Comparison of ENCODE assay signal across 1 cellular context in the genomic region with DNA sequence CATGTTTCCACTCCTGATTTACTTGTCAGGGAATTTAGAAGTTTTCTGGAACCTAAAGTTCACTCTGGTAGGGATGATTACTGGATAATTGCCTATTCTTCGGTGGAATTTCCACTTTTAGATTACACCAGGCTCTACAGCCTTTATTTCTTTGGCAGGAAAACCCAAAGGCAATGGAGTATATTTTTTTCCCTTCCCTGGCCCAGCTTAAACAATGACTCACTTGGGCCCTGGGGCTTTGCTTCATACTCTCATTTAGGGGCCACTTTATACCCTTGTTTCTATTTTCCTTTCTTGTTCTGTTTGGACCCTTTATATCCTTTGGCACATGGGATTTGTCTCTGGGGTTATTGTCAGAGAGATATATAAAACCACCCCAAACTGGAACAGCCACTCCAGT.
TF ChIP-seq lines count a peak whose summit lies in the region.

No MANE protein-coding gene starts in this region.

TF ChIP-seq in IMR-90, 13 proteins besides CTCF, POLR2A, EP300 and RAD21 (continued from another document):
- TF ChIP-seq, protein P1, sequence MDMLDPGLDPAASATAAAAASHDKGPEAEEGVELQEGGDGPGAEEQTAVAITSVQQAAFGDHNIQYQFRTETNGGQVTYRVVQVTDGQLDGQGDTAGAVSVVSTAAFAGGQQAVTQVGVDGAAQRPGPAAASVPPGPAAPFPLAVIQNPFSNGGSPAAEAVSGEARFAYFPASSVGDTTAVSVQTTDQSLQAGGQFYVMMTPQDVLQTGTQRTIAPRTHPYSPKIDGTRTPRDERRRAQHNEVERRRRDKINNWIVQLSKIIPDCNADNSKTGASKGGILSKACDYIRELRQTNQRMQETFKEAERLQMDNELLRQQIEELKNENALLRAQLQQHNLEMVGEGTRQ (IDR thresholded peaks at IDR 0.05; ENCODE audit: low read depth, low read length), result no peak
- TF ChIP-seq, protein P2, sequence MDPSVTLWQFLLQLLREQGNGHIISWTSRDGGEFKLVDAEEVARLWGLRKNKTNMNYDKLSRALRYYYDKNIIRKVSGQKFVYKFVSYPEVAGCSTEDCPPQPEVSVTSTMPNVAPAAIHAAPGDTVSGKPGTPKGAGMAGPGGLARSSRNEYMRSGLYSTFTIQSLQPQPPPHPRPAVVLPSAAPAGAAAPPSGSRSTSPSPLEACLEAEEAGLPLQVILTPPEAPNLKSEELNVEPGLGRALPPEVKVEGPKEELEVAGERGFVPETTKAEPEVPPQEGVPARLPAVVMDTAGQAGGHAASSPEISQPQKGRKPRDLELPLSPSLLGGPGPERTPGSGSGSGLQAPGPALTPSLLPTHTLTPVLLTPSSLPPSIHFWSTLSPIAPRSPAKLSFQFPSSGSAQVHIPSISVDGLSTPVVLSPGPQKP (IDR thresholded peaks at IDR 0.05; ENCODE audit: borderline replicate concordance, low read depth, low read length), result no peak
- TF ChIP-seq MAZ (IDR thresholded peaks at IDR 0.05; ENCODE audit: borderline replicate concordance, low read depth, low read length) (no peak), FOS (IDR thresholded peaks at IDR 0.05; ENCODE audit: low read depth, low read length) (no peak; the same call in 1 of the 2 replicates), CEBPB (IDR thresholded peaks at IDR 0.05; ENCODE audit: low read depth, low read length) (no peak), BHLHE40 (IDR thresholded peaks at IDR 0.05; ENCODE audit: low read depth, low read length) (no peak), NFE2L2 (IDR thresholded peaks at IDR 0.05; ENCODE audit: low read depth, low read length) (no peak), RFX5 (IDR thresholded peaks at IDR 0.05; ENCODE audit: low read depth, low read length) (no peak)
